Comparison of ENCODE assay signal across 8 cellular contexts in the genomic region with DNA sequence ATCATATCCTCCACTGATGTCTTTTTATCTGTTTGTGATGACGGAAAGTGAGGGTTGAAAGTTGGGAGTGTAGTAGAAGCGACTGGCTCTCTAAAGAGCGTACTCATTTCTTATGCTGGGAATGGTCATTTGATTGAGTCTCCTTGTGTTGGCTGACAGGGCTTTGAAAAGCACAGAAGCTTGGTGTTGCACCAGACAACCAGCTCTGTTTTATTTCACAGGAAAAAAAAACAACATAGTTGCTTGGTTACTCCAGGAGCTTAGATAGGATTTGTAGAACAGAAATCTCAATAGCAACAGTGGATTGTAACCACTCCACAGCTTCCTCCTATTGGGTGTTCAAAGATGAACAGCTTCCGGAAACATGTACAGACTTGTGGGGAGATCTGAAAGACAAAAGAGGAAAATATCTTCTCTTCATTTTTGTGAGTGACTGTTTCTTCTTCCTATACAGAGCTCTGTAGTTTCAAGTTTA. TPM values are rescaled to one million over a fixed set of nuclear protein-coding genes. Genes with fewer than 3 reads are reported as not detected.
DNase-seq lines count a peak whose midpoint lies in the region; ATAC-seq, FAIRE-seq and TF ChIP-seq lines count a peak whose summit lies in the region.

No MANE protein-coding gene starts in this region.

- ATAC-seq in HG03342 (IDR thresholded peaks at IDR 0.05; ENCODE audit: unreplicated experiment): no peak

- no peaks in the 10 kb centered on the region for H3K9me3 Mint-ChIP-seq in activated T-cell treated with anti-CD3 and anti-CD28 coated beads, Interleukin-2, amount 50 U/mL, for 24 hours
- no peaks in the 10 kb centered on the region for H3K9me3 Mint-ChIP-seq in nephron progenitor cell

- H3K4me1 Mint-ChIP-seq in activated T-cell treated with anti-CD3 and anti-CD28 coated beads, Interleukin-2, amount 50 U/mL, for 24 hours (ENCODE audit: low read depth): peaks cover 65% of the 10 kb centered on the region
- H3K4me1 Mint-ChIP-seq in nephron progenitor cell: peaks cover 47% of the 10 kb centered on the region

- H3K27me3 ChIP-seq in SU-DHL-6 (ENCODE audit: low read length): no peaks in the 10 kb centered on the region

- H3K27me3 Mint-ChIP-seq in activated T-cell treated with anti-CD3 and anti-CD28 coated beads, Interleukin-2, amount 50 U/mL, for 24 hours: no peaks in the 10 kb centered on the region
- peaks cover 8% of the 10 kb centered on the region for H3K27me3 Mint-ChIP-seq in nephron progenitor cell (ENCODE audit: low read depth, poor library complexity)

- H3F3A ChIP-seq in SU-DHL-6 (ENCODE audit: insufficient read depth): peaks cover 4% of the 10 kb centered on the region; the same call in 1 of the 2 replicates

- peak overlapping the region; percentile 81 for H3K4me2 ChIP-seq in SU-DHL-6 (ENCODE audit: low read depth, low read length, poor library complexity, severe bottlenecking)

- peaks cover 87% of the 10 kb centered on the region for H3K36me3 Mint-ChIP-seq in activated T-cell treated with anti-CD3 and anti-CD28 coated beads, Interleukin-2, amount 50 U/mL, for 24 hours (ENCODE audit: low read depth)
- H3K36me3 Mint-ChIP-seq in nephron progenitor cell (ENCODE audit: low read depth): peaks cover 53% of the 10 kb centered on the region

- H2AFZ ChIP-seq in SU-DHL-6 (ENCODE audit: low read depth, low read length, severe bottlenecking): no peak overlapping the region

- peak overlapping the region; percentile 100 for H3K27ac Mint-ChIP-seq in activated T-cell treated with anti-CD3 and anti-CD28 coated beads, Interleukin-2, amount 50 U/mL, for 24 hours
- peak overlapping the region; percentile 76 for H3K27ac Mint-ChIP-seq in nephron progenitor cell

- peaks cover 31% of the 10 kb centered on the region for H3K36me3 ChIP-seq in SU-DHL-6 (ENCODE audit: low read length)

- DNase-seq in activated T-cell treated with anti-CD3 and anti-CD28 coated beads, Interleukin-2, amount 50 U/mL, for 24 hours: no peak
- DNase-seq in activated T-cell treated with anti-CD3 and anti-CD28 coated beads, Interleukin-2, amount 50 U/mL, for 1 hour: no peak
- no peak for DNase-seq in epithelial cell of proximal tubule (ENCODE audit: low read depth)
- DNase-seq in nephron progenitor cell: no peak
- DNase-seq in RCC 7860 (ENCODE audit: low spot score): no peak
- DNase-seq in NCI-H1694 treated with DMSO at 0.1 percent for 48 hours (lab: John Stamatoyannopoulos, UW): no peak

- H3K4me3 ChIP-seq in SU-DHL-6 (ENCODE audit: insufficient read depth, low read length, poor library complexity, severe bottlenecking): peak overlapping the region; percentile 90
- peak overlapping the region; percentile 68 for H3K4me3 ChIP-seq in epithelial cell of proximal tubule (ENCODE audit: low read depth, low read length)

- peaks cover 77% of the 10 kb centered on the region for H3K79me2 ChIP-seq in SU-DHL-6 (ENCODE audit: insufficient read depth, low read length)

- no peak overlapping the region for H3K27ac ChIP-seq in SU-DHL-6 (ENCODE audit: low read depth, low read length)

- peak overlapping the region; percentile 100 for H3K9ac ChIP-seq in SU-DHL-6 (ENCODE audit: low read length)

- no peak for FAIRE-seq in RCC 7860 (lab: Jason Lieb, UNC)

- no peaks in the 10 kb centered on the region for H3K9me2 ChIP-seq in SU-DHL-6 (replicated peaks; ENCODE audit: insufficient read depth, low read length)

- no peaks in the 10 kb centered on the region for H3K9me3 ChIP-seq in SU-DHL-6 (ENCODE audit: insufficient read depth, low read length)

- TF ChIP-seq CTCF in SU-DHL-6 (IDR thresholded peaks at IDR 0.05; ENCODE audit: insufficient read depth, low read length, poor library complexity, severe bottlenecking) (no peak), epithelial cell of proximal tubule (conservative IDR thresholded peaks at IDR 0.05; ENCODE audit: low read depth, low read length) (no peak), nephron progenitor cell (IDR thresholded peaks at IDR 0.05) (no peak)

- peaks cover 58% of the 10 kb centered on the region for H4K20me1 ChIP-seq in SU-DHL-6 (ENCODE audit: low read depth, low read length)

- H3K4me3 Mint-ChIP-seq in activated T-cell treated with anti-CD3 and anti-CD28 coated beads, Interleukin-2, amount 50 U/mL, for 24 hours: peak overlapping the region; percentile 99
- peak overlapping the region; percentile 96 for H3K4me3 Mint-ChIP-seq in nephron progenitor cell

RNA-seq across cellular contexts. Expression of a gene that starts 2.7 kb away (rescaled TPM):
- total RNA-seq in epithelial cell of proximal tubule: 40.4 and 73.7 TPM in 2 replicates

RNA-seq across cellular contexts. Expression of a gene that starts 19.4 kb away (rescaled TPM):
- total RNA-seq in epithelial cell of proximal tubule: 105 and 133 TPM in 2 replicates

RNA-seq across cellular contexts. Expression of a gene that starts 26.1 kb away (rescaled TPM):
- 19.4 and 22.1 TPM in 2 replicates for total RNA-seq in epithelial cell of proximal tubule

RNA-seq across cellular contexts. Expression of a gene that starts 26.3 kb away (rescaled TPM):
- total RNA-seq in epithelial cell of proximal tubule: 0.14 and 0.52 TPM in 2 replicates

RNA-seq across cellular contexts. Expression of a gene that starts 50.7 kb away (rescaled TPM):
- total RNA-seq in epithelial cell of proximal tubule: 6.7 and 15.2 TPM in 2 replicates
